29 cellular contexts compared by ENCODE assay signal in the genomic region with DNA sequence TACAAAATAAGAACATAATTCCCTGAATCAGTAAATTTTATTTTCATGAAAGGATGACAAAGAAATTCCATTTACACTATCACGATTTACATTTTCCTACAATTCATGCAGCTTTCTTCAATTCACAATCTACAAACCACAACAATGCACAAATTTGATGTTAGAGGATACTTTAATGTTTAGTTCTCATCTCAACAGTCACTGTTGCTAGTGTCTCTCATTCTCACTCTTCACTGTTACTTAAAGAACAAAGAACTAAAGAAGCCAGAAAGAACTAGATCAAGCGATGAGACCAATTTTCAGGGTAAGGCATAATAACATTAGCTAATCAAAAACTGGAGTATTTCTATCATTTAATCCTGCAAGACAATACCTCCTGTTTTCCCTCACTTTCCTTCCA.
DNase-seq lines count a peak whose midpoint lies in the region; ATAC-seq, FAIRE-seq and TF ChIP-seq lines count a peak whose summit lies in the region.
"Had no signal": no experiment of that assay in that cellular context is flagged by ENCODE, and none has a peak within 500 bp of the region (broad histone marks: within the 10 kb centered on the region; RNA-seq: fewer than 3 reads in every experiment).

No MANE protein-coding gene starts in this region.

- H3K36me3 ChIP-seq in K562 (ENCODE audit: control insufficient read depth, insufficient read depth, low read length): peaks cover 7% of the 10 kb centered on the region; the same call in 1 of the 3 replicates
- no peaks in the 10 kb centered on the region for H3K36me3 ChIP-seq in osteoblast (ENCODE audit: insufficient read depth, low read length)
- H3K36me3 ChIP-seq: ascending aorta, transverse colon, WERI-Rb-1 had no signal

- FAIRE-seq in H54 (lab: Jason Lieb, UNC) (peak; percentile 53), K562 (lab: Jason Lieb, UNC) (no peak)
- FAIRE-seq: A549, endothelial cell of umbilical vein, H1 had no signal

- POLR2A ChIA-PET in K562 (lab: Yijun Ruan, JAX): interaction anchor here (2.0 to 2.7 kb wide), 2 partner anchors 14 to 17 kb away, joined by 6 to 8 read pairs; no protein-coding TSS in a partner anchor

- H4K20me1 ChIP-seq in K562 (replicated peaks; ENCODE audit: control insufficient read depth, insufficient read depth, low read length) (peaks cover 16% of the 10 kb centered on the region; the same call in 1 of the 2 replicates), osteoblast (ENCODE audit: insufficient read depth, low read length) (peaks cover 57% of the 10 kb centered on the region)

- H3K79me2 ChIP-seq in K562 (ENCODE audit: control insufficient read depth, insufficient read depth, low read length): peaks cover 100% of the 10 kb centered on the region
- H3K79me2 ChIP-seq in osteoblast (ENCODE audit: insufficient read depth, low read length): peaks cover 84% of the 10 kb centered on the region

- H3K4me3 ChIP-seq in K562 (no peak overlapping the region), osteoblast (ENCODE audit: insufficient read depth, low read length) (no peak overlapping the region)
- H3K4me3 ChIP-seq: A549, ascending aorta, skin epidermis, transverse colon had no signal

- no peaks in the 10 kb centered on the region for H3K9me1 ChIP-seq in K562 (ENCODE audit: control insufficient read depth, insufficient read depth, low read length)

- H3K4me1 ChIP-seq in K562 (replicated peaks in 1 of 2; ENCODE audit: control insufficient read depth in 2 of 2, insufficient read depth in 2 of 2, low read length in 2 of 2): peaks cover 0 to 11% of the 10 kb centered on the region in 2 experiments; a peak in 3 of 5 replicates
- H3K4me1 ChIP-seq in osteoblast (ENCODE audit: insufficient read depth, low read length): peaks cover 32% of the 10 kb centered on the region
- H3K4me1 ChIP-seq: BE2C had no signal

- peaks cover 9% of the 10 kb centered on the region for H3K9me3 Mint-ChIP-seq in activated T-cell treated with anti-CD3 and anti-CD28 coated beads, Interleukin-2, amount 50 U/mL, for 24 hours
- H3K9me3 Mint-ChIP-seq: memory B cell had no signal

- no TSS peak for BruUV-seq in K562 (replicated peaks; lab: Mats Ljungman, UMichigan)

- no peaks in the 10 kb centered on the region for H3K27me3 Mint-ChIP-seq in activated T-cell treated with anti-CD3 and anti-CD28 coated beads, Interleukin-2, amount 50 U/mL, for 24 hours
- H3K27me3 Mint-ChIP-seq: memory B cell had no signal

- no peak for DNase-seq in activated T-cell treated with anti-CD3 and anti-CD28 coated beads, Interleukin-2, amount 50 U/mL, for 24 hours
- no peak for DNase-seq in activated T-cell treated with anti-CD3 and anti-CD28 coated beads, Interleukin-2, amount 50 U/mL, for 1 hour
- no peak for DNase-seq in H54 (ENCODE audit: insufficient read length, low spot score)
- DNase-seq in K562 (ENCODE audit: extremely low read depth in 1 of 4, low spot score in 3 of 4): no peak
- no peak for DNase-seq in osteoblast (ENCODE audit: insufficient read length, low spot score, missing footprints)
- DNase-seq in putamen (ENCODE audit: low spot score): no peak
- no peak for DNase-seq in LoVo (ENCODE audit: low spot score)
- DNase-seq: BE2C; caudate nucleus; COR-L47; DMS79; GDM1; NCI-H1048; NCI-H1694 treated with DMSO at 0.1 percent for 48 hours; NCI-H510A; NK-92 treated with Interleukin-12 subunit alpha and Interleukin-12 subunit beta, amount 100 ng/mL, for 24 hours; occipital lobe; PC-3; Right ventricle myocardium superior; T1000; transverse colon; WERI-Rb-1 had no signal

- WGBS in K562 (ENCODE audit: insufficient coverage, low coverage, missing lambda C conversion rate): 60% methylated on average over 2 of the region's 2 CpGs

- H3K27ac ChIP-seq in K562 (ENCODE audit: extremely low read depth, low read depth, low read length) (no peak overlapping the region), osteoblast (ENCODE audit: low read depth, low read length) (peak overlapping the region; percentile 11)
- H3K27ac ChIP-seq: A549, ascending aorta, skin epidermis, transverse colon, WERI-Rb-1 had no signal

- no peak for TF ChIP-seq RAD21 in K562 (CRISPR knock-in tag; conservative IDR thresholded peaks at IDR 0.05 in 1 of 2, IDR thresholded peaks at IDR 0.05 in 1 of 2)

- no peak overlapping the region for H3K4me3 Mint-ChIP-seq in activated T-cell treated with anti-CD3 and anti-CD28 coated beads, Interleukin-2, amount 50 U/mL, for 24 hours
- H3K4me3 Mint-ChIP-seq: memory B cell had no signal

- TF ChIP-seq CTCF in K562 (IDR thresholded peaks at IDR 0.05 in 2 of 3, conservative IDR thresholded peaks at IDR 0.05 in 1 of 3; ENCODE audit: insufficient read depth in 2 of 3, low read depth in 1 of 3, low read length in 3 of 3) (no peak), osteoblast (IDR thresholded peaks at IDR 0.05; ENCODE audit: extremely low read depth, low read depth, low read length) (no peak)

- no peak overlapping the region for H3K4me2 ChIP-seq in K562 (ENCODE audit: insufficient read depth, low read length)
- H3K4me2 ChIP-seq in osteoblast (ENCODE audit: insufficient read depth, low read length): no peak overlapping the region
- H3K4me2 ChIP-seq: A549 had no signal

- peaks cover 57% of the 10 kb centered on the region for H3K36me3 Mint-ChIP-seq in activated T-cell treated with anti-CD3 and anti-CD28 coated beads, Interleukin-2, amount 50 U/mL, for 24 hours (ENCODE audit: low read depth)

- peak overlapping the region; percentile 53 for H3K27ac Mint-ChIP-seq in activated T-cell treated with anti-CD3 and anti-CD28 coated beads, Interleukin-2, amount 50 U/mL, for 24 hours
- H3K27ac Mint-ChIP-seq: memory B cell had no signal

- H3K27me3 ChIP-seq in K562 (ENCODE audit: control insufficient read depth in 2 of 2, insufficient read depth in 2 of 2, low read length in 2 of 2) (no peaks in the 10 kb centered on the region), osteoblast (ENCODE audit: insufficient read depth, low read length) (no peaks in the 10 kb centered on the region)
- H3K27me3 ChIP-seq: ascending aorta, BE2C, transverse colon had no signal

- H2AFZ ChIP-seq in K562 (ENCODE audit: low read depth, low read length) (no peak overlapping the region), osteoblast (ENCODE audit: low read length) (no peak overlapping the region)

- no peak for TF ChIP-seq POLR2A in H54 (IDR thresholded peaks at IDR 0.05; ENCODE audit: low read depth, low read length)
- TF ChIP-seq POLR2A in K562 (conservative IDR thresholded peaks at IDR 0.05): no peak

- no peak for ATAC-seq in K562
- ATAC-seq in HG03135 (IDR thresholded peaks at IDR 0.05; ENCODE audit: unreplicated experiment): no peak
- ATAC-seq: A549, PC-3 had no signal

- no peak for TF ChIP-seq EP300 in K562 (IDR thresholded peaks at IDR 0.05; ENCODE audit: low read length)

- in situ Hi-C loops in K562 (cut with MboI): no loop called here

- CTCF ChIA-PET in K562 (lab: Yijun Ruan, JAX; ENCODE audit: low intra/inter-chr PET ratio): no interaction called here

- H3K9ac ChIP-seq in K562 (ENCODE audit: insufficient read depth in 1 of 2, low read depth in 2 of 2, low read length in 2 of 2): no peak overlapping the region

- intact Hi-C loops in K562 (cut with micrococcal nuclease): no loop called here

- no peaks in the 10 kb centered on the region for H3K9me3 ChIP-seq in K562 (replicated peaks; ENCODE audit: control insufficient read depth, insufficient read depth, low read depth, low read length)
- no peaks in the 10 kb centered on the region for H3K9me3 ChIP-seq in osteoblast (ENCODE audit: low read depth, low read length)
- H3K9me3 ChIP-seq: ascending aorta, BE2C, transverse colon had no signal

- H3K4me1 Mint-ChIP-seq in activated T-cell treated with anti-CD3 and anti-CD28 coated beads, Interleukin-2, amount 50 U/mL, for 24 hours (ENCODE audit: low read depth): peaks cover 87% of the 10 kb centered on the region

TF ChIP-seq in K562, 482 proteins besides CTCF, POLR2A, EP300 and RAD21:
- TF ChIP-seq ZNF316 (IDR thresholded peaks at IDR 0.05): 0 out of 2 replicates have a peak, but pooled peaks have one; percentile 20
- no peak for TF ChIP-seq GTF2A2 (tag; IDR thresholded peaks at IDR 0.05)
- no peak for TF ChIP-seq SAFB2 (IDR thresholded peaks at IDR 0.05; ENCODE audit: borderline replicate concordance, low read depth, low read length, severe bottlenecking)
- no peak for TF ChIP-seq TEAD4 (IDR thresholded peaks at IDR 0.05; ENCODE audit: low read length)
- TF ChIP-seq TEAD4 (CRISPR knock-in tag; IDR thresholded peaks at IDR 0.05; ENCODE audit: borderline replicate concordance): no peak
- 0 out of 2 replicates have a peak, but pooled peaks have one; percentile 8 for TF ChIP-seq C11orf30 (IDR thresholded peaks at IDR 0.05; ENCODE audit: low read depth)
- TF ChIP-seq COPS2 (conservative IDR thresholded peaks at IDR 0.05): no peak
- TF ChIP-seq MCM2 (IDR thresholded peaks at IDR 0.05; ENCODE audit: low read depth): no peak
- no peak for TF ChIP-seq ZC3H11A (IDR thresholded peaks at IDR 0.05; ENCODE audit: low read depth, low read length)
- TF ChIP-seq NR3C1 (CRISPR knock-in tag; IDR thresholded peaks at IDR 0.05): no peak
- no peak for TF ChIP-seq FOS (IDR thresholded peaks at IDR 0.05; ENCODE audit: extremely low read depth, insufficient read length)
- no peak for TF ChIP-seq THRAP3 (IDR thresholded peaks at IDR 0.05; ENCODE audit: borderline replicate concordance)
